Comparison of ENCODE assay signal across 19 cellular contexts in genomic region chr1:92365378-92366044, GRCh38.
DNase-seq lines count a peak whose midpoint lies in the region; ATAC-seq, FAIRE-seq and TF ChIP-seq lines count a peak whose summit lies in the region.
"Had no signal": no experiment of that assay in that cellular context is flagged by ENCODE, and none has a peak within 500 bp of the region (broad histone marks: within the 10 kb centered on the region; RNA-seq: fewer than 3 reads in every experiment).

No MANE protein-coding gene starts in this region.

- no peak overlapping the region for H3K4me3 Mint-ChIP-seq in CD4-positive, alpha-beta T cell
- H3K4me3 Mint-ChIP-seq: brain, type B pancreatic cell had no signal

- WGBS in GM12878 (ENCODE audit: insufficient coverage, insufficient replicate concordance, low lambda C conversion rate, missing lambda C conversion rate) = 42% methylated on average over 4 of the region's 4 CpGs
- WGBS in mesenchymal stem cell = 97% methylated on average over 2 of the region's 4 CpGs

- no peaks in the 10 kb centered on the region for H4K20me1 ChIP-seq in GM12878 (ENCODE audit: control insufficient read depth, insufficient read depth)

- no peak overlapping the region for H2BK5ac ChIP-seq in mesenchymal stem cell (ENCODE audit: low read depth, low read length, poor library complexity, severe bottlenecking)

- FAIRE-seq in GM12878 (lab: Jason Lieb, UNC) = no peak
- FAIRE-seq: HTR-8/SVneo had no signal

- H3K9me3 Mint-ChIP-seq in CD4-positive, alpha-beta T cell = no peaks in the 10 kb centered on the region
- H3K9me3 Mint-ChIP-seq: brain, type B pancreatic cell had no signal

- intact Hi-C loops in CD4-positive, alpha-beta T cell (cut with DNase I, micrococcal nuclease) = no loop called here
- intact Hi-C loops in GM12878 (cut with micrococcal nuclease; ENCODE audit: unreplicated experiment) = no loop called here

- in situ Hi-C loops in GM12878 (cut with MboI) = no loop called here

- peaks cover 27% of the 10 kb centered on the region for H3K36me3 Mint-ChIP-seq in CD4-positive, alpha-beta T cell (ENCODE audit: low read depth)

- H3K4me3 ChIP-seq in GM12878 (no peak overlapping the region), mesenchymal stem cell (ENCODE audit: insufficient read depth in 1 of 2, low read depth in 1 of 2, low read length in 2 of 2) (no peak overlapping the region)
- H3K4me3 ChIP-seq: hepatocyte, PC-9, sigmoid colon had no signal

- no peak overlapping the region for H3K4ac ChIP-seq in mesenchymal stem cell (ENCODE audit: low read depth in 1 of 2, low read length in 2 of 2)

- no peaks in the 10 kb centered on the region for H3K79me2 ChIP-seq in GM12878 (ENCODE audit: control insufficient read depth, insufficient read depth, low read length)
- H3K79me2 ChIP-seq: hepatocyte had no signal

- H3K79me1 ChIP-seq in mesenchymal stem cell (replicated peaks; ENCODE audit: low read length, poor library complexity, severe bottlenecking) = no peaks in the 10 kb centered on the region

- ATAC-seq in CD4-positive, alpha-beta T cell (ENCODE audit: poor library complexity) = peak; percentile 52
- ATAC-seq in GM18867 (IDR thresholded peaks at IDR 0.05; ENCODE audit: unreplicated experiment) (peak; percentile 92), HG03439 (IDR thresholded peaks at IDR 0.05; ENCODE audit: unreplicated experiment) (peak; percentile 76), GM12878 (peak; percentile 81), HG02884 (IDR thresholded peaks at IDR 0.05; ENCODE audit: unreplicated experiment) (no peak)

- POLR2A ChIA-PET in CD4-positive, alpha-beta T cell (lab: Charles Lee) = interaction anchor here (0.8 to 1.1 kb wide), 2 partner anchors 46 to 49 kb away, joined by 3 to 4 read pairs; no protein-coding TSS in a partner anchor
- POLR2A ChIA-PET in GM12878 (lab: Charles Lee) = interaction anchor here (0.6 to 1.3 kb wide), 3 partner anchors 33 to 49 kb away, joined by 3 to 4 read pairs (median 3); no protein-coding TSS in a partner anchor

- no peak overlapping the region for H2AK5ac ChIP-seq in mesenchymal stem cell (ENCODE audit: low read length, severe bottlenecking)

- TF ChIP-seq EP300 in GM12878 (IDR thresholded peaks at IDR 0.05; ENCODE audit: borderline replicate concordance in 1 of 2, control insufficient read depth in 1 of 2, low read depth in 2 of 2, low read length in 2 of 2) = no peak

- H3K27me3 Mint-ChIP-seq in CD4-positive, alpha-beta T cell = no peaks in the 10 kb centered on the region
- H3K27me3 Mint-ChIP-seq: brain, type B pancreatic cell had no signal

- no peaks in the 10 kb centered on the region for H3K27me3 ChIP-seq in CD4-positive, alpha-beta T cell (ENCODE audit: control insufficient read depth, insufficient read depth, low read length)
- H3K27me3 ChIP-seq in GM12878 (replicated peaks in 1 of 2; ENCODE audit: control insufficient read depth in 2 of 2, insufficient read depth in 2 of 2, low read length in 1 of 2) = no peaks in the 10 kb centered on the region
- H3K27me3 ChIP-seq in mesenchymal stem cell (ENCODE audit: control insufficient read depth in 1 of 2, insufficient read depth in 1 of 2, low read length in 2 of 2) = no peaks in the 10 kb centered on the region
- H3K27me3 ChIP-seq: hepatocyte, sigmoid colon had no signal

- no peak overlapping the region for H2BK12ac ChIP-seq in mesenchymal stem cell (ENCODE audit: low read length in 2 of 2)

- no peak for TF ChIP-seq RAD21 in GM12878 (IDR thresholded peaks at IDR 0.05; ENCODE audit: insufficient read depth, low read depth, low read length)

- no peak overlapping the region for H3K18ac ChIP-seq in mesenchymal stem cell (ENCODE audit: low read depth in 1 of 2, low read length in 2 of 2)

- H3K4me1 Mint-ChIP-seq in CD4-positive, alpha-beta T cell (ENCODE audit: low read depth) = peaks cover 53% of the 10 kb centered on the region
- H3K4me1 Mint-ChIP-seq: brain had no signal

- BruUV-seq in GM12878 (replicated peaks; lab: Mats Ljungman, UMichigan) = no TSS peak

- H2AFZ ChIP-seq in GM12878 (ENCODE audit: control insufficient read depth, low read depth, low read length) = no peak overlapping the region; the same call in 1 of the 2 replicates
- H2AFZ ChIP-seq in mesenchymal stem cell (ENCODE audit: low read depth, low read length) = no peak overlapping the region
- H2AFZ ChIP-seq: hepatocyte, PC-9 had no signal

- H3K27ac ChIP-seq in CD4-positive, alpha-beta T cell (ENCODE audit: low read depth, low read length) = no peak overlapping the region
- peak overlapping the region; percentile 37; the same call in 1 of the 2 replicates for H3K27ac ChIP-seq in GM12878 (ENCODE audit: control insufficient read depth, insufficient read depth)
- H3K27ac ChIP-seq in mesenchymal stem cell (ENCODE audit: low read length, poor library complexity, severe bottlenecking) = no peak overlapping the region
- H3K27ac ChIP-seq: hepatocyte, PC-9, sigmoid colon, VCaP had no signal

- H3K23ac ChIP-seq in mesenchymal stem cell (ENCODE audit: low read length in 2 of 2) = no peak overlapping the region

- RAD21 ChIA-PET in GM12878 (lab: Charles Lee; ENCODE audit: unreplicated experiment) = interaction anchor here (0.7 to 1.1 kb wide), 2 partner anchors 34 to 109 kb away, joined by 3 read pairs; no protein-coding TSS in a partner anchor

- no peak overlapping the region for H2BK15ac ChIP-seq in mesenchymal stem cell (ENCODE audit: low read depth, poor library complexity, severe bottlenecking)

- DNase-seq in CD4-positive, alpha-beta T cell = no peak
- DNase-seq in GM12878 (ENCODE audit: low read depth, low spot score) (no peak), mesenchymal stem cell (no peak)
- DNase-seq in effector CD4-positive, alpha-beta T cell = no peak
- no peak for DNase-seq in activated CD4-positive, alpha-beta T cell treated with anti-CD3 and anti-CD28 coated beads for 1 hour
- DNase-seq: NCI-H2081; NCI-H69; PC-9; sigmoid colon; SK-N-SH; stimulated activated CD4-positive, alpha-beta T cell treated with anti-CD3 and anti-CD28 coated beads, Interleukin-4, amount 100 ng/mL, for 1 hour had no signal

- H4K8ac ChIP-seq in mesenchymal stem cell (ENCODE audit: low read length) = no peak overlapping the region

- TF ChIP-seq POLR2A in GM12878 (IDR thresholded peaks at IDR 0.05; ENCODE audit: low read depth, low read length) = no peak

- no peak overlapping the region for H4K91ac ChIP-seq in mesenchymal stem cell (ENCODE audit: low read length)

- CTCF ChIA-PET in CD4-positive, alpha-beta T cell (lab: Charles Lee) = interaction anchor here (0.7 to 1.2 kb wide), 2 partner anchors 11 to 877 kb away, joined by 3 read pairs; no protein-coding TSS in a partner anchor
- CTCF ChIA-PET in GM12878 (lab: Yijun Ruan, JAX) = interaction anchor here (0.7 to 1.1 kb wide), 4 partner anchors 33 to 120 kb away, joined by 3 to 4 read pairs (median 3); no protein-coding TSS in a partner anchor

- H3K9ac ChIP-seq in GM12878 (ENCODE audit: control insufficient read depth, insufficient read depth, low read length) = no peak overlapping the region
- no peak overlapping the region for H3K9ac ChIP-seq in mesenchymal stem cell (ENCODE audit: low read length)
- H3K9ac ChIP-seq: SK-N-SH had no signal

- H3K4me2 ChIP-seq in GM12878 (ENCODE audit: control insufficient read depth, insufficient read depth) (peak overlapping the region; percentile 13; the same call in 1 of the 2 replicates), mesenchymal stem cell (ENCODE audit: low read length, poor library complexity, severe bottlenecking) (no peak overlapping the region)
- H3K4me2 ChIP-seq: hepatocyte, PC-9, SK-N-SH had no signal

- H3K36me3 ChIP-seq in GM12878 (ENCODE audit: control insufficient read depth in 2 of 2, insufficient read depth in 2 of 2, low read length in 1 of 2) (peaks cover 0 to 2% of the 10 kb centered on the region in 2 experiments; a peak in 1 of 4 replicates), mesenchymal stem cell (ENCODE audit: control insufficient read depth in 1 of 2, insufficient read depth in 2 of 2, low read depth in 1 of 2, low read length in 2 of 2) (peaks cover 6 to 46% of the 10 kb centered on the region in 2 experiments)

- no peak for TF ChIP-seq CTCF in CD4-positive, alpha-beta T cell (IDR thresholded peaks at IDR 0.05)
- no peak for TF ChIP-seq CTCF in GM12878 (IDR thresholded peaks at IDR 0.05 in 2 of 3, conservative IDR thresholded peaks at IDR 0.05 in 1 of 3; ENCODE audit: control insufficient read depth in 2 of 3, extremely low read depth in 1 of 3, insufficient read depth in 1 of 3, low read depth in 3 of 3, low read length in 3 of 3)

- no peak overlapping the region for H3K14ac ChIP-seq in mesenchymal stem cell (ENCODE audit: low read length in 2 of 2)

- H2BK120ac ChIP-seq in mesenchymal stem cell (ENCODE audit: low read depth, low read length) = no peak overlapping the region

- H3K27ac Mint-ChIP-seq in CD4-positive, alpha-beta T cell = peak overlapping the region; percentile 10
- H3K27ac Mint-ChIP-seq: brain, type B pancreatic cell had no signal

- H3K4me1 ChIP-seq in GM12878 (ENCODE audit: control insufficient read depth, insufficient read depth, low read length) (peaks cover 19% of the 10 kb centered on the region), mesenchymal stem cell (ENCODE audit: control insufficient read depth, insufficient read depth, low read depth, low read length) (no peaks in the 10 kb centered on the region)
- H3K4me1 ChIP-seq: sigmoid colon had no signal

- SMC1A ChIA-PET in GM12878 (lab: Charles Lee; ENCODE audit: uncharacterized antibody, unreplicated experiment) = interaction anchor here (0.5 to 1.6 kb wide), 8 partner anchors 15 to 122 kb away, joined by 3 to 5 read pairs (median 4); partner anchors contain the start of gene GFI1

- no peaks in the 10 kb centered on the region for H3K9me3 ChIP-seq in CD4-positive, alpha-beta T cell (ENCODE audit: control insufficient read depth, low read length)
- H3K9me3 ChIP-seq in GM12878 (replicated peaks; ENCODE audit: control insufficient read depth, insufficient read depth, low read length) = no peaks in the 10 kb centered on the region
- H3K9me3 ChIP-seq in mesenchymal stem cell (ENCODE audit: control insufficient read depth, low read length) = no peaks in the 10 kb centered on the region
- H3K9me3 ChIP-seq: sigmoid colon, SK-N-SH had no signal

TF ChIP-seq in GM12878, 131 proteins besides CTCF, POLR2A, EP300 and RAD21 (continues in another document):
- TF ChIP-seq MYC (IDR thresholded peaks at IDR 0.05; ENCODE audit: insufficient read depth, insufficient read length, insufficient replicate concordance, low read length, severe bottlenecking) (no peak), BCL11A (IDR thresholded peaks at IDR 0.05; ENCODE audit: low read depth, low read length) (no peak)
